2 cellular contexts compared by ENCODE assay signal in genomic region chr10:73772280-73773151, GRCh38.
TF ChIP-seq lines count a peak whose summit lies in the region.

No MANE protein-coding gene starts in this region.

TF ChIP-seq in A549, 52 proteins besides CTCF, POLR2A, EP300 and RAD21 (continued from another document):
- TF ChIP-seq E2F6 (IDR thresholded peaks at IDR 0.05; ENCODE audit: borderline replicate concordance, low read depth) (peak; percentile 63; the same call in 1 of the 2 replicates), MAFK (IDR thresholded peaks at IDR 0.05; ENCODE audit: partially characterized antibody) (no peak), CBX8 (IDR thresholded peaks at IDR 0.05) (no peak)

TF ChIP-seq in HepG2, 621 proteins besides CTCF, POLR2A, EP300 and RAD21 (continued from another document and continues in another):
- TF ChIP-seq ZNF749 (CRISPR knock-in tag; IDR thresholded peaks at IDR 0.05; ENCODE audit: borderline replicate concordance) (0 out of 2 replicates have a peak, but pooled peaks have one; percentile 37), ZBTB10 (CRISPR knock-in tag; IDR thresholded peaks at IDR 0.05; ENCODE audit: borderline replicate concordance) (no peak), SOX6 (IDR thresholded peaks at IDR 0.05) (no peak), SOX6 (CRISPR knock-in tag; IDR thresholded peaks at IDR 0.05) (peak; percentile 21; the same call in 1 of the 2 replicates), NR0B2 (CRISPR knock-in tag; IDR thresholded peaks at IDR 0.05) (peak; percentile 80), PITX1 (CRISPR knock-in tag; IDR thresholded peaks at IDR 0.05) (0 out of 2 replicates have a peak, but pooled peaks have one; percentile 7), ZNF20 (CRISPR knock-in tag; IDR thresholded peaks at IDR 0.05) (0 out of 2 replicates have a peak, but pooled peaks have one; percentile 14), PHF20 (CRISPR knock-in tag; IDR thresholded peaks at IDR 0.05) (peak; percentile 42; the same call in 1 of the 2 replicates), RBM22 (optimal IDR thresholded peaks at IDR 0.05; ENCODE audit: low read length) (peak; percentile 75), PTBP1 (IDR thresholded peaks at IDR 0.05; ENCODE audit: low read depth, low read length, poor library complexity, severe bottlenecking) (peak; percentile 35), ZNF329 (CRISPR knock-in tag; IDR thresholded peaks at IDR 0.05; ENCODE audit: low read depth) (peak; percentile 73), NFYB (CRISPR knock-in tag; IDR thresholded peaks at IDR 0.05) (no peak), FOXP1 (IDR thresholded peaks at IDR 0.05) (no peak), FOXP1 (CRISPR knock-in tag; IDR thresholded peaks at IDR 0.05) (no peak), ZNF512B (CRISPR knock-in tag; IDR thresholded peaks at IDR 0.05; ENCODE audit: borderline replicate concordance) (no peak), HMGXB4 (CRISPR knock-in tag; IDR thresholded peaks at IDR 0.05; ENCODE audit: borderline replicate concordance in 1 of 2, low read depth in 1 of 2) (peak; percentile 62 to 72; a peak in 3 of 4 replicates), STAG1 (CRISPR knock-in tag; IDR thresholded peaks at IDR 0.05) (no peak), FOXA1 (IDR thresholded peaks at IDR 0.05) (no peak), FOXA1 (CRISPR knock-in tag; IDR thresholded peaks at IDR 0.05) (no peak), CC2D1A (CRISPR knock-in tag; IDR thresholded peaks at IDR 0.05) (no peak), ZNF513 (CRISPR knock-in tag; conservative IDR thresholded peaks at IDR 0.05) (no peak), TRIM24 (CRISPR knock-in tag; IDR thresholded peaks at IDR 0.05) (no peak), ZSCAN31 (CRISPR knock-in tag; IDR thresholded peaks at IDR 0.05; ENCODE audit: low read depth) (no peak; the same call in 1 of the 2 replicates), ZNF549 (CRISPR knock-in tag; IDR thresholded peaks at IDR 0.05) (no peak), ZNF563 (CRISPR knock-in tag; IDR thresholded peaks at IDR 0.05) (peak; percentile 21; the same call in 1 of the 2 replicates), ZFP82 (CRISPR knock-in tag; IDR thresholded peaks at IDR 0.05; ENCODE audit: borderline replicate concordance) (no peak), NFATC3 (CRISPR knock-in tag; IDR thresholded peaks at IDR 0.05) (0 out of 2 replicates have a peak, but pooled peaks have one; percentile 42), HMGA1 (CRISPR knock-in tag; conservative IDR thresholded peaks at IDR 0.05) (no peak), KLF12 (CRISPR knock-in tag; IDR thresholded peaks at IDR 0.05; ENCODE audit: borderline replicate concordance) (no peak), SP140L (CRISPR knock-in tag; IDR thresholded peaks at IDR 0.05; ENCODE audit: borderline replicate concordance) (no peak), BATF2 (CRISPR knock-in tag; IDR thresholded peaks at IDR 0.05) (no peak), ELF4 (CRISPR knock-in tag; IDR thresholded peaks at IDR 0.05; ENCODE audit: borderline replicate concordance) (no peak), TOE1 (CRISPR knock-in tag; IDR thresholded peaks at IDR 0.05) (0 out of 2 replicates have a peak, but pooled peaks have one; percentile 22), NFKB2 (CRISPR knock-in tag; IDR thresholded peaks at IDR 0.05; ENCODE audit: borderline replicate concordance) (no peak), POGK (CRISPR knock-in tag; conservative IDR thresholded peaks at IDR 0.05) (no peak), ZNF382 (CRISPR knock-in tag; IDR thresholded peaks at IDR 0.05; ENCODE audit: borderline replicate concordance) (no peak), SP4 (CRISPR knock-in tag; IDR thresholded peaks at IDR 0.05) (no peak), ETV6 (CRISPR knock-in tag; conservative IDR thresholded peaks at IDR 0.05) (no peak), KLF9 (CRISPR knock-in tag; IDR thresholded peaks at IDR 0.05; ENCODE audit: low read depth) (no peak), LBX2 (CRISPR knock-in tag; IDR thresholded peaks at IDR 0.05; ENCODE audit: borderline replicate concordance) (peak; percentile 67; the same call in 1 of the 2 replicates), HOXA3 (CRISPR knock-in tag; IDR thresholded peaks at IDR 0.05) (peak; percentile 45; the same call in 1 of the 2 replicates), THAP9 (CRISPR knock-in tag; IDR thresholded peaks at IDR 0.05; ENCODE audit: borderline replicate concordance) (0 out of 2 replicates have a peak, but pooled peaks have one; percentile 35)
- TF ChIP-seq, protein P1, sequence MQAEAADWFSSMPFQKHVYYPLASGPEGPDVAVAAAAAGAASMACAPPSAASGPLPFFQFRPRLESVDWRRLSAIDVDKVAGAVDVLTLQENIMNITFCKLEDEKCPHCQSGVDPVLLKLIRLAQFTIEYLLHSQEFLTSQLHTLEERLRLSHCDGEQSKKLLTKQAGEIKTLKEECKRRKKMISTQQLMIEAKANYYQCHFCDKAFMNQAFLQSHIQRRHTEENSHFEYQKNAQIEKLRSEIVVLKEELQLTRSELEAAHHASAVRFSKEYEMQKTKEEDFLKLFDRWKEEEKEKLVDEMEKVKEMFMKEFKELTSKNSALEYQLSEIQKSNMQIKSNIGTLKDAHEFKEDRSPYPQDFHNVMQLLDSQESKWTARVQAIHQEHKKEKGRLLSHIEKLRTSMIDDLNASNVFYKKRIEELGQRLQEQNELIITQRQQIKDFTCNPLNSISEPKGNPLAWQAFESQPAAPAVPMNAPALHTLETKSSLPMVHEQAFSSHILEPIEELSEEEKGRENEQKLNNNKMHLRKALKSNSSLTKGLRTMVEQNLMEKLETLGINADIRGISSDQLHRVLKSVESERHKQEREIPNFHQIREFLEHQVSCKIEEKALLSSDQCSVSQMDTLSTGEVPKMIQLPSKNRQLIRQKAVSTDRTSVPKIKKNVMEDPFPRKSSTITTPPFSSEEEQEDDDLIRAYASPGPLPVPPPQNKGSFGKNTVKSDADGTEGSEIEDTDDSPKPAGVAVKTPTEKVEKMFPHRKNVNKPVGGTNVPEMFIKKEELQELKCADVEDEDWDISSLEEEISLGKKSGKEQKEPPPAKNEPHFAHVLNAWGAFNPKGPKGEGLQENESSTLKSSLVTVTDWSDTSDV (CRISPR knock-in tag; IDR thresholded peaks at IDR 0.05) = 0 out of 2 replicates have a peak, but pooled peaks have one; percentile 15
- TF ChIP-seq, protein P2, sequence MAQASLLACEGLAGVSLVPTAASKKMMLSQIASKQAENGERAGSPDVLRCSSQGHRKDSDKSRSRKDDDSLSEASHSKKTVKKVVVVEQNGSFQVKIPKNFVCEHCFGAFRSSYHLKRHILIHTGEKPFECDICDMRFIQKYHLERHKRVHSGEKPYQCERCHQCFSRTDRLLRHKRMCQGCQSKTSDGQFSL (CRISPR knock-in tag; IDR thresholded peaks at IDR 0.05) = 0 out of 2 replicates have a peak, but pooled peaks have one; percentile 29
